Comparison of ENCODE assay signal across 8 cellular contexts in the genomic region with DNA sequence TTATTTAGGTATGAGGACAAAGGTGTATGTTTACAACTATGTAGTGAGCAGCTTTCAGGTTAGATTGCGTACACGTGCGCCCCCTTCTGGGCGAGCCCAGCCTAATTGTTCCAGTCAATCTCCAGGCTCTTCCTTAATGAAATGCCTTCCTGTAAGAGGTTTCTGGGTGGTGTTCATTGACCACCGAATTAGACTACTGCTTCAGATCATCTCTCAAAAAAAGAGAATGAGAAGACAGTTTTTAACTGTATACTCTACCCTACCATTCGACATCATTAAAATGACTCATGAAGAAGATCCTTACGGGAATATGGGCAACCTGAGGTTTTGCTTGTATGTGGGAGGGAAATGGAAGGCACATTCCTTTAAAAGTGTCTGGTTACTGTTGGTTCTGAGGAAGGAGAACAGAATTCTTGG.
DNase-seq lines count a peak whose midpoint lies in the region; ATAC-seq, FAIRE-seq and TF ChIP-seq lines count a peak whose summit lies in the region.

No MANE protein-coding gene starts in this region.

- ATAC-seq in GM19438 (IDR thresholded peaks at IDR 0.05; ENCODE audit: low read depth, unreplicated experiment) (peak; percentile 63), HG03520 (IDR thresholded peaks at IDR 0.05; ENCODE audit: unreplicated experiment) (peak; percentile 64)

- FAIRE-seq in D721Med (lab: Jason Lieb, UNC), result no peak

- DNase-seq in DMS114 treated with DMSO at 0.1 percent for 48 hours (lab: John Stamatoyannopoulos, UW; ENCODE audit: unreplicated experiment), result peak; percentile 37
- DNase-seq in OCI-M1 (lab: John Stamatoyannopoulos, UW), result peak; percentile 86
- peak; percentile 78 for DNase-seq in astrocyte of the spinal cord (ENCODE audit: low read depth, low spot score)
- peak; percentile 92 for DNase-seq in islet precursor cell
- DNase-seq in stimulated activated CD4-positive, alpha-beta T cell treated with anti-CD3 and anti-CD28 coated beads, Interleukin-2, amount 100 ng/mL, for 24 hours, result peak; percentile 38 to 71
- no peak for DNase-seq in D721Med (ENCODE audit: insufficient read length, low spot score)

- TF ChIP-seq CTCF in astrocyte of the spinal cord (IDR thresholded peaks at IDR 0.05; ENCODE audit: low read depth, low read length), result peak; percentile 70
- TF ChIP-seq CTCF in D721Med (IDR thresholded peaks at IDR 0.05; ENCODE audit: insufficient read depth, missing control alignments), result no peak

- H3K4me3 ChIP-seq in astrocyte of the spinal cord (ENCODE audit: low read depth, low read length), result no peak overlapping the region

- in situ Hi-C loops in astrocyte of the spinal cord (cut with HindIII; ENCODE audit: low sequenced_read_pairs), result no loop called here
